Comparison of ENCODE assay signal across 8 cellular contexts in the genomic region with DNA sequence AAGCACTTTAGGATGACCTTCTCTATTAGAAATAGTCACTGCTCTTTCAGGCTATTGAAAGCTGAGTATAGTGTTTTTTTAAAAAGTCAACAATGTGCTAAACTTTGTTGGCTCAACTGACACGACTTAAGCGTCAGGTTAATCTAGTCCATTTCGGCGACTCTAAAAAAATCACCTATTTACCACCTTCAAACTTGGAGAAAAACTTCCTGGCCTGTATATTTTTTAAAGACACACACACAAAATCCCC.
A peak's percentile ranks its signal among the peaks of the same experiment; 100 is the strongest.
DNase-seq lines count a peak whose midpoint lies in the region; ATAC-seq and TF ChIP-seq lines count a peak whose summit lies in the region.

No MANE protein-coding gene starts in this region.

- BruUV-seq in Caco-2 (replicated peaks; lab: Mats Ljungman, UMichigan) (TSS peak; percentile 55), PC-9 (replicated peaks; lab: Mats Ljungman, UMichigan) (no TSS peak)

- CTCF ChIA-PET in Caco-2 (lab: Charles Lee) (no interaction called here), PC-9 (lab: Charles Lee) (no interaction called here)

- WGBS in esophagus muscularis mucosa, result 11% methylated on average over 4 of the region's 4 CpGs
- no CpG with 5 or more reads among the region's 4 CpGs for WGBS in trophoblast cell (ENCODE audit: extremely low coverage, insufficient coverage, insufficient read length)

- H3K27ac ChIP-seq in PC-9 (no peak overlapping the region), esophagus muscularis mucosa (replicated peaks in 1 of 4) (peak overlapping the region; percentile 92 to 98 (median 98)), trophoblast cell (ENCODE audit: low read depth, low read length) (no peak overlapping the region)

- H2BK12ac ChIP-seq in trophoblast cell (ENCODE audit: low read length), result no peak overlapping the region

- no peaks in the 10 kb centered on the region for H3K9me3 Mint-ChIP-seq in Caco-2 (ENCODE audit: unreplicated experiment)

- H2BK120ac ChIP-seq in trophoblast cell (ENCODE audit: insufficient read depth, low read length, poor library complexity), result no peak overlapping the region

- no peak overlapping the region for H3K23ac ChIP-seq in trophoblast cell (ENCODE audit: low read length)

- peak overlapping the region; percentile 78 for H3K4me2 ChIP-seq in PC-9
- peak overlapping the region; percentile 82 for H3K4me2 ChIP-seq in trophoblast cell (ENCODE audit: low read length)

- H2AK5ac ChIP-seq in trophoblast cell (ENCODE audit: low read length), result no peak overlapping the region

- H2AFZ ChIP-seq in PC-9, result no peak overlapping the region; the same call in 1 of the 2 replicates
- H2AFZ ChIP-seq in trophoblast cell (ENCODE audit: insufficient read depth, low read length, poor library complexity), result no peak overlapping the region

- no peak overlapping the region for H3K4me3 Mint-ChIP-seq in Caco-2 (ENCODE audit: unreplicated experiment)

- POLR2A ChIA-PET in Caco-2 (lab: Charles Lee), result no interaction called here
- POLR2A ChIA-PET in PC-9 (lab: Charles Lee; ENCODE audit: unreplicated experiment), result interaction anchor here (0.7 kb wide), 1 partner anchor 431 kb away, joined by 10 read pairs; no protein-coding TSS in a partner anchor

- H3K9me2 ChIP-seq in PC-9 (ENCODE audit: insufficient read depth), result no peaks in the 10 kb centered on the region

- peaks cover 44% of the 10 kb centered on the region for H3K4me1 Mint-ChIP-seq in Caco-2 (ENCODE audit: low read depth, unreplicated experiment)

- no peaks in the 10 kb centered on the region for H3K27me3 Mint-ChIP-seq in Caco-2 (ENCODE audit: insufficient read depth, unreplicated experiment)

- H3K36me3 ChIP-seq in Caco-2 (ENCODE audit: control insufficient read depth, insufficient read depth, low read length) (0 out of 2 replicates have a peak, but pooled peaks cover 2% of the 10 kb centered on the region), PC-9 (ENCODE audit: low read depth) (no peaks in the 10 kb centered on the region), esophagus muscularis mucosa (no peaks in the 10 kb centered on the region), trophoblast cell (ENCODE audit: control insufficient read depth in 1 of 2, insufficient read depth in 2 of 2, low read length in 2 of 2) (no peaks in the 10 kb centered on the region)

- TF ChIP-seq POLR2A in esophagus muscularis mucosa (IDR thresholded peaks at IDR 0.05; ENCODE audit: low read depth), result no peak

- H3K4me3 ChIP-seq in Caco-2 (ENCODE audit: low read depth, low read length), result peak overlapping the region; percentile 58
- H3K4me3 ChIP-seq in PC-9, result peak overlapping the region; percentile 66; the same call in 1 of the 2 replicates
- peak overlapping the region; percentile 68 to 75 (median 72) for H3K4me3 ChIP-seq in esophagus muscularis mucosa
- no peak overlapping the region for H3K4me3 ChIP-seq in trophoblast cell (ENCODE audit: low read depth, low read length)

- H3K79me1 ChIP-seq in trophoblast cell (ENCODE audit: low read length), result peaks cover 8% of the 10 kb centered on the region

- no peak overlapping the region for H2BK5ac ChIP-seq in trophoblast cell (ENCODE audit: low read depth, low read length, poor library complexity)

- H3K18ac ChIP-seq in trophoblast cell (ENCODE audit: low read length), result no peak overlapping the region

- no peak overlapping the region for H3K9ac ChIP-seq in trophoblast cell (ENCODE audit: low read length)

- no peak overlapping the region for H4K91ac ChIP-seq in trophoblast cell (ENCODE audit: low read depth, low read length)

- no peaks in the 10 kb centered on the region for H3K27me3 ChIP-seq in Caco-2 (replicated peaks; ENCODE audit: control insufficient read depth, insufficient read depth, low read length)
- no peaks in the 10 kb centered on the region for H3K27me3 ChIP-seq in PC-9 (ENCODE audit: insufficient read depth, low read depth)
- no peaks in the 10 kb centered on the region for H3K27me3 ChIP-seq in esophagus muscularis mucosa
- H3K27me3 ChIP-seq in trophoblast cell (ENCODE audit: insufficient read depth, low read length), result no peaks in the 10 kb centered on the region

- H3F3A ChIP-seq in PC-9 (ENCODE audit: insufficient read depth, low read depth), result no peaks in the 10 kb centered on the region

- no peak for DNase-seq in Caco-2
- no peak for DNase-seq in PC-9
- DNase-seq in esophagus muscularis mucosa (ENCODE audit: extremely low spot score), result no peak
- no peak for DNase-seq in trophoblast cell
- no peak for DNase-seq in NCI-H187 treated with DMSO at 0.1 percent for 48 hours (lab: John Stamatoyannopoulos, UW)
- DNase-seq in NCI-H446 (lab: John Stamatoyannopoulos, UW), result no peak
- DNase-seq in GF-D8 (lab: John Stamatoyannopoulos, UW), result no peak

- no peak overlapping the region for H4K12ac ChIP-seq in trophoblast cell (ENCODE audit: low read depth, low read length)

- no peaks in the 10 kb centered on the region for H4K20me1 ChIP-seq in PC-9 (ENCODE audit: insufficient read depth)

- no peaks in the 10 kb centered on the region for H3K79me2 ChIP-seq in PC-9 (ENCODE audit: low read depth)
- no peaks in the 10 kb centered on the region for H3K79me2 ChIP-seq in trophoblast cell (ENCODE audit: control insufficient read depth, insufficient read depth, low read length, poor library complexity)

- H3K4me1 ChIP-seq in Caco-2, result peaks cover 54% of the 10 kb centered on the region
- H3K4me1 ChIP-seq in PC-9 (replicated peaks; ENCODE audit: insufficient read depth), result peaks cover 3% of the 10 kb centered on the region; the same call in 1 of the 2 replicates
- peaks cover 47 to 63% (median 56%) of the 10 kb centered on the region in 4 donors for H3K4me1 ChIP-seq in esophagus muscularis mucosa
- H3K4me1 ChIP-seq in trophoblast cell (ENCODE audit: control insufficient read depth in 1 of 2, insufficient read depth in 2 of 2, low read length in 2 of 2), result peaks cover 8 to 11% of the 10 kb centered on the region in 2 experiments

- no peak overlapping the region for H3K4ac ChIP-seq in trophoblast cell (ENCODE audit: low read depth, low read length)

- H3K9me3 ChIP-seq in Caco-2 (no peaks in the 10 kb centered on the region), PC-9 (ENCODE audit: insufficient read depth, low read depth) (no peaks in the 10 kb centered on the region), esophagus muscularis mucosa (no peaks in the 10 kb centered on the region), trophoblast cell (ENCODE audit: insufficient read depth, low read depth, low read length) (no peaks in the 10 kb centered on the region)

- TF ChIP-seq EP300 in esophagus muscularis mucosa (IDR thresholded peaks at IDR 0.05), result no peak

- no peak overlapping the region for H4K8ac ChIP-seq in trophoblast cell (ENCODE audit: low read depth, low read length)

- TF ChIP-seq CTCF in Caco-2 (IDR thresholded peaks at IDR 0.05; ENCODE audit: insufficient read depth in 1 of 2, low read depth in 1 of 2, low read length in 1 of 2, severe bottlenecking in 1 of 2, unreplicated experiment in 1 of 2) (no peak), PC-9 (conservative IDR thresholded peaks at IDR 0.05) (no peak), esophagus muscularis mucosa (IDR thresholded peaks at IDR 0.05) (no peak)

- H3K36me3 Mint-ChIP-seq in Caco-2 (ENCODE audit: insufficient read depth, unreplicated experiment), result peaks cover 20% of the 10 kb centered on the region

- H3K27ac Mint-ChIP-seq in Caco-2 (ENCODE audit: unreplicated experiment), result no peak overlapping the region

- no peak overlapping the region for H3K14ac ChIP-seq in trophoblast cell (ENCODE audit: low read length)

- ATAC-seq in GM18858 (IDR thresholded peaks at IDR 0.05; ENCODE audit: unreplicated experiment), result no peak

- intact Hi-C loops in Caco-2 (cut with micrococcal nuclease; ENCODE audit: unreplicated experiment) (loop anchor here (2.0 to 5.0 kb wide), 6 partner anchors 55 to 237 kb away; no protein-coding TSS in a partner anchor), PC-9 (cut with micrococcal nuclease; ENCODE audit: unreplicated experiment) (loop anchor here (5.0 to 10.0 kb wide), 2 partner anchors 69 to 517 kb away; partner anchors contain the start of gene FOXP1), esophagus muscularis mucosa (cut with DNase I) (loop anchor here (2.0 to 10.0 kb wide), 4 partner anchors 37 to 149 kb away; no protein-coding TSS in a partner anchor)

Comparison
In these comparisons a context has a peak if more than half of its experiments do, and no peak if none do; other contexts are left out.
1. H3K27ac ChIP-seq: peak in esophagus muscularis mucosa (4 of 4); none in PC-9 (single experiment) and trophoblast cell (single experiment).